ENCODE assay signal across 1 cellular context in the genomic region with DNA sequence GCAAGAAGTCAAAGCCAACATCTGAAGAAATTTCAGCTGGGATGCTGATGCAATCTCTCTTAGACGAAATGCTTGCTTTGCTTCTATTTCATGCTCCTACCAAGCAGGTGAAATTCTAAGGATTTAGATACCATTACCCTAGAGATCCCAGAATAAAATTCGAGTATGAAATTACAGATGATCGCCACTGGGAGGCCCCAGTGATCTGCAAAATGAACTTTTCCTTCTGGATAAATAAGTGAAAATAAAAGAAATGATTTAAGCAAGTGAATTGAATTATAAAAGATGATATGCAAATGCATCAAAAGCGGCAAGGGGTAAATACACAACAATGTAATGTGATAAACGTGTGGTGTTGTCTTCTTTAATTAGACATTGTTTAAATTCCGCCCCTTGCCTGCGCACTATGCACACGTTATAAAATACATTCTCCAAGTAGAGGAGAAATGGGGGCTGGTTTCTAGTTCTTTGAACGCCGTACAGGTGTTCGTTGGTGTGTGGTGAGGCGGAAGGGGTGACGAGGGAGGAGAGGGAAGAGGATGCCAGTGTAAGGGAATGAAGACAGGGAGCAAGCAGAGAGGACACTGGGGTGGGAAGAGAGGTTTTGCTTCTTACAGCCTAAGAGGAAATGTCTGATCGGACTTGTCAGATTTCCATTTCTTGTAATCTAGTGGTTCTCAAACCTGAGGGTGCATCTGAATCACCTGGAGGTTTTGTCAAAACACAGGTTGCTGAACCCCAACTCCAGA.
TF ChIP-seq lines count a peak whose summit lies in the region.

No MANE protein-coding gene starts in this region.

TF ChIP-seq in K562, 482 proteins besides CTCF, POLR2A, EP300 and RAD21:
- no peak for TF ChIP-seq KLF13 (tag; IDR thresholded peaks at IDR 0.05; ENCODE audit: borderline replicate concordance, low read depth)
- no peak for TF ChIP-seq ZNF143 (CRISPR knock-in tag; IDR thresholded peaks at IDR 0.05)
- TF ChIP-seq, protein P1, sequence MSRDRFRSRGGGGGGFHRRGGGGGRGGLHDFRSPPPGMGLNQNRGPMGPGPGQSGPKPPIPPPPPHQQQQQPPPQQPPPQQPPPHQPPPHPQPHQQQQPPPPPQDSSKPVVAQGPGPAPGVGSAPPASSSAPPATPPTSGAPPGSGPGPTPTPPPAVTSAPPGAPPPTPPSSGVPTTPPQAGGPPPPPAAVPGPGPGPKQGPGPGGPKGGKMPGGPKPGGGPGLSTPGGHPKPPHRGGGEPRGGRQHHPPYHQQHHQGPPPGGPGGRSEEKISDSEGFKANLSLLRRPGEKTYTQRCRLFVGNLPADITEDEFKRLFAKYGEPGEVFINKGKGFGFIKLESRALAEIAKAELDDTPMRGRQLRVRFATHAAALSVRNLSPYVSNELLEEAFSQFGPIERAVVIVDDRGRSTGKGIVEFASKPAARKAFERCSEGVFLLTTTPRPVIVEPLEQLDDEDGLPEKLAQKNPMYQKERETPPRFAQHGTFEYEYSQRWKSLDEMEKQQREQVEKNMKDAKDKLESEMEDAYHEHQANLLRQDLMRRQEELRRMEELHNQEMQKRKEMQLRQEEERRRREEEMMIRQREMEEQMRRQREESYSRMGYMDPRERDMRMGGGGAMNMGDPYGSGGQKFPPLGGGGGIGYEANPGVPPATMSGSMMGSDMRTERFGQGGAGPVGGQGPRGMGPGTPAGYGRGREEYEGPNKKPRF (IDR thresholded peaks at IDR 0.05; ENCODE audit: low read depth, low read length) = no peak
- TF ChIP-seq CREB1 (IDR thresholded peaks at IDR 0.05) = no peak
- no peak for TF ChIP-seq CREB1 (CRISPR knock-in tag; IDR thresholded peaks at IDR 0.05)
- TF ChIP-seq FUS (optimal IDR thresholded peaks at IDR 0.05; ENCODE audit: low read depth, low read length) = no peak
- TF ChIP-seq, protein P2, sequence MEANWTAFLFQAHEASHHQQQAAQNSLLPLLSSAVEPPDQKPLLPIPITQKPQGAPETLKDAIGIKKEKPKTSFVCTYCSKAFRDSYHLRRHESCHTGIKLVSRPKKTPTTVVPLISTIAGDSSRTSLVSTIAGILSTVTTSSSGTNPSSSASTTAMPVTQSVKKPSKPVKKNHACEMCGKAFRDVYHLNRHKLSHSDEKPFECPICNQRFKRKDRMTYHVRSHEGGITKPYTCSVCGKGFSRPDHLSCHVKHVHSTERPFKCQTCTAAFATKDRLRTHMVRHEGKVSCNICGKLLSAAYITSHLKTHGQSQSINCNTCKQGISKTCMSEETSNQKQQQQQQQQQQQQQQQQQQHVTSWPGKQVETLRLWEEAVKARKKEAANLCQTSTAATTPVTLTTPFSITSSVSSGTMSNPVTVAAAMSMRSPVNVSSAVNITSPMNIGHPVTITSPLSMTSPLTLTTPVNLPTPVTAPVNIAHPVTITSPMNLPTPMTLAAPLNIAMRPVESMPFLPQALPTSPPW (CRISPR knock-in tag; IDR thresholded peaks at IDR 0.05) = no peak
- TF ChIP-seq ZNF586 (CRISPR knock-in tag; conservative IDR thresholded peaks at IDR 0.05) = no peak
- no peak for TF ChIP-seq ZNF197 (CRISPR knock-in tag; IDR thresholded peaks at IDR 0.05; ENCODE audit: low read depth)
- TF ChIP-seq, protein P3, sequence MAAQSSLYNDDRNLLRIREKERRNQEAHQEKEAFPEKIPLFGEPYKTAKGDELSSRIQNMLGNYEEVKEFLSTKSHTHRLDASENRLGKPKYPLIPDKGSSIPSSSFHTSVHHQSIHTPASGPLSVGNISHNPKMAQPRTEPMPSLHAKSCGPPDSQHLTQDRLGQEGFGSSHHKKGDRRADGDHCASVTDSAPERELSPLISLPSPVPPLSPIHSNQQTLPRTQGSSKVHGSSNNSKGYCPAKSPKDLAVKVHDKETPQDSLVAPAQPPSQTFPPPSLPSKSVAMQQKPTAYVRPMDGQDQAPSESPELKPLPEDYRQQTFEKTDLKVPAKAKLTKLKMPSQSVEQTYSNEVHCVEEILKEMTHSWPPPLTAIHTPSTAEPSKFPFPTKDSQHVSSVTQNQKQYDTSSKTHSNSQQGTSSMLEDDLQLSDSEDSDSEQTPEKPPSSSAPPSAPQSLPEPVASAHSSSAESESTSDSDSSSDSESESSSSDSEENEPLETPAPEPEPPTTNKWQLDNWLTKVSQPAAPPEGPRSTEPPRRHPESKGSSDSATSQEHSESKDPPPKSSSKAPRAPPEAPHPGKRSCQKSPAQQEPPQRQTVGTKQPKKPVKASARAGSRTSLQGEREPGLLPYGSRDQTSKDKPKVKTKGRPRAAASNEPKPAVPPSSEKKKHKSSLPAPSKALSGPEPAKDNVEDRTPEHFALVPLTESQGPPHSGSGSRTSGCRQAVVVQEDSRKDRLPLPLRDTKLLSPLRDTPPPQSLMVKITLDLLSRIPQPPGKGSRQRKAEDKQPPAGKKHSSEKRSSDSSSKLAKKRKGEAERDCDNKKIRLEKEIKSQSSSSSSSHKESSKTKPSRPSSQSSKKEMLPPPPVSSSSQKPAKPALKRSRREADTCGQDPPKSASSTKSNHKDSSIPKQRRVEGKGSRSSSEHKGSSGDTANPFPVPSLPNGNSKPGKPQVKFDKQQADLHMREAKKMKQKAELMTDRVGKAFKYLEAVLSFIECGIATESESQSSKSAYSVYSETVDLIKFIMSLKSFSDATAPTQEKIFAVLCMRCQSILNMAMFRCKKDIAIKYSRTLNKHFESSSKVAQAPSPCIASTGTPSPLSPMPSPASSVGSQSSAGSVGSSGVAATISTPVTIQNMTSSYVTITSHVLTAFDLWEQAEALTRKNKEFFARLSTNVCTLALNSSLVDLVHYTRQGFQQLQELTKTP (IDR thresholded peaks at IDR 0.05; ENCODE audit: low read depth in 1 of 2, partially characterized antibody in 2 of 2) = no peak
- TF ChIP-seq POLR2B (IDR thresholded peaks at IDR 0.05; ENCODE audit: low read depth, partially characterized antibody) = no peak
- no peak for TF ChIP-seq SRSF3 (IDR thresholded peaks at IDR 0.05; ENCODE audit: insufficient read depth, low read length)
- TF ChIP-seq, protein P4, sequence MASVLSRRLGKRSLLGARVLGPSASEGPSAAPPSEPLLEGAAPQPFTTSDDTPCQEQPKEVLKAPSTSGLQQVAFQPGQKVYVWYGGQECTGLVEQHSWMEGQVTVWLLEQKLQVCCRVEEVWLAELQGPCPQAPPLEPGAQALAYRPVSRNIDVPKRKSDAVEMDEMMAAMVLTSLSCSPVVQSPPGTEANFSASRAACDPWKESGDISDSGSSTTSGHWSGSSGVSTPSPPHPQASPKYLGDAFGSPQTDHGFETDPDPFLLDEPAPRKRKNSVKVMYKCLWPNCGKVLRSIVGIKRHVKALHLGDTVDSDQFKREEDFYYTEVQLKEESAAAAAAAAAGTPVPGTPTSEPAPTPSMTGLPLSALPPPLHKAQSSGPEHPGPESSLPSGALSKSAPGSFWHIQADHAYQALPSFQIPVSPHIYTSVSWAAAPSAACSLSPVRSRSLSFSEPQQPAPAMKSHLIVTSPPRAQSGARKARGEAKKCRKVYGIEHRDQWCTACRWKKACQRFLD (CRISPR knock-in tag; IDR thresholded peaks at IDR 0.05) = no peak
- TF ChIP-seq OTX1 (CRISPR knock-in tag; IDR thresholded peaks at IDR 0.05) = no peak
- TF ChIP-seq, protein P5, sequence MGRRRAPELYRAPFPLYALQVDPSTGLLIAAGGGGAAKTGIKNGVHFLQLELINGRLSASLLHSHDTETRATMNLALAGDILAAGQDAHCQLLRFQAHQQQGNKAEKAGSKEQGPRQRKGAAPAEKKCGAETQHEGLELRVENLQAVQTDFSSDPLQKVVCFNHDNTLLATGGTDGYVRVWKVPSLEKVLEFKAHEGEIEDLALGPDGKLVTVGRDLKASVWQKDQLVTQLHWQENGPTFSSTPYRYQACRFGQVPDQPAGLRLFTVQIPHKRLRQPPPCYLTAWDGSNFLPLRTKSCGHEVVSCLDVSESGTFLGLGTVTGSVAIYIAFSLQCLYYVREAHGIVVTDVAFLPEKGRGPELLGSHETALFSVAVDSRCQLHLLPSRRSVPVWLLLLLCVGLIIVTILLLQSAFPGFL (CRISPR knock-in tag; IDR thresholded peaks at IDR 0.05) = no peak
- TF ChIP-seq, protein P6, sequence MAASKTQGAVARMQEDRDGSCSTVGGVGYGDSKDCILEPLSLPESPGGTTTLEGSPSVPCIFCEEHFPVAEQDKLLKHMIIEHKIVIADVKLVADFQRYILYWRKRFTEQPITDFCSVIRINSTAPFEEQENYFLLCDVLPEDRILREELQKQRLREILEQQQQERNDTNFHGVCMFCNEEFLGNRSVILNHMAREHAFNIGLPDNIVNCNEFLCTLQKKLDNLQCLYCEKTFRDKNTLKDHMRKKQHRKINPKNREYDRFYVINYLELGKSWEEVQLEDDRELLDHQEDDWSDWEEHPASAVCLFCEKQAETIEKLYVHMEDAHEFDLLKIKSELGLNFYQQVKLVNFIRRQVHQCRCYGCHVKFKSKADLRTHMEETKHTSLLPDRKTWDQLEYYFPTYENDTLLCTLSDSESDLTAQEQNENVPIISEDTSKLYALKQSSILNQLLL (CRISPR knock-in tag; IDR thresholded peaks at IDR 0.05; ENCODE audit: borderline replicate concordance) = no peak
- no peak for TF ChIP-seq KLF6 (CRISPR knock-in tag; IDR thresholded peaks at IDR 0.05; ENCODE audit: borderline replicate concordance)
TF ChIP-seq in K562: peak in this region for 0.
